9 cellular contexts compared by ENCODE assay signal in genomic region chr7:73606801-73607691, GRCh38. TPM values are rescaled to one million over a fixed set of nuclear protein-coding genes. Genes with fewer than 3 reads are reported as not detected.
DNase-seq lines count a peak whose midpoint lies in the region; ATAC-seq, FAIRE-seq and TF ChIP-seq lines count a peak whose summit lies in the region.
"Had no signal": no experiment of that assay in that cellular context is flagged by ENCODE, and none has a peak within 500 bp of the region (broad histone marks: within the 10 kb centered on the region; RNA-seq: fewer than 3 reads in every experiment).

No MANE protein-coding gene starts in this region.

- no peak for ATAC-seq in GM19023 (IDR thresholded peaks at IDR 0.05; ENCODE audit: unreplicated experiment)
- no peak for ATAC-seq in GM19351 (IDR thresholded peaks at IDR 0.05; ENCODE audit: unreplicated experiment)

- no peak for FAIRE-seq in astrocyte (lab: Jason Lieb, UNC)

- no peak overlapping the region for H3K27ac Mint-ChIP-seq in T-helper 2 cell treated with Interferon-gamma antibody and Interleukin-4, amounts not matched to agents 5 μg/mL and 100 μg/mL, for 36 hours
- H3K27ac Mint-ChIP-seq in astrocyte (ENCODE audit: unreplicated experiment), result no peak overlapping the region

- H3K4me1 ChIP-seq in astrocyte (ENCODE audit: insufficient read depth, low read length) (no peaks in the 10 kb centered on the region), iPS-15b (ENCODE audit: control insufficient read depth, insufficient read depth, low read length) (no peaks in the 10 kb centered on the region)

- H3K79me2 ChIP-seq in astrocyte (ENCODE audit: insufficient read depth, low read length), result no peaks in the 10 kb centered on the region

- no peaks in the 10 kb centered on the region for H3K27me3 ChIP-seq in astrocyte (ENCODE audit: insufficient read depth, low read length)
- no peaks in the 10 kb centered on the region for H3K27me3 ChIP-seq in iPS-15b (ENCODE audit: control insufficient read depth, insufficient read depth, low read length)

- no peaks in the 10 kb centered on the region for H3K36me3 ChIP-seq in astrocyte (ENCODE audit: insufficient read depth, low read length)
- H3K36me3 ChIP-seq in iPS-15b (ENCODE audit: control insufficient read depth, insufficient read depth, low read length), result peaks cover 2% of the 10 kb centered on the region

- no peaks in the 10 kb centered on the region for H3K9me3 Mint-ChIP-seq in T-helper 2 cell treated with Interferon-gamma antibody and Interleukin-4, amounts not matched to agents 5 μg/mL and 100 μg/mL, for 36 hours
- H3K9me3 Mint-ChIP-seq in astrocyte (ENCODE audit: unreplicated experiment), result peaks cover 2% of the 10 kb centered on the region

- H3K4me3 Mint-ChIP-seq in T-helper 2 cell treated with Interferon-gamma antibody and Interleukin-4, amounts not matched to agents 5 μg/mL and 100 μg/mL, for 36 hours, result no peak overlapping the region
- no peak overlapping the region for H3K4me3 Mint-ChIP-seq in astrocyte (ENCODE audit: unreplicated experiment)

- DNase-seq in Caki2 (ENCODE audit: low read depth), result peak; percentile 44
- peak; percentile 74 for DNase-seq in HuH-7.5 (ENCODE audit: low spot score)
- DNase-seq in T-helper 2 cell treated with Interferon-gamma antibody and Interleukin-4, amounts not matched to agents 5 μg/mL and 100 μg/mL, for 36 hours (ENCODE audit: low spot score), result peak; percentile 37
- no peak for DNase-seq in astrocyte (ENCODE audit: low read depth)
- peak; percentile 29 to 58 for DNase-seq in stimulated activated CD4-positive, alpha-beta T cell treated with anti-CD3 and anti-CD28 coated beads, Interleukin-1b, Interleukin-23, amount 100 ng/mL, for 1 hour (ENCODE audit: low read depth in 2 of 2)

- H3K36me3 Mint-ChIP-seq in T-helper 2 cell treated with Interferon-gamma antibody and Interleukin-4, amounts not matched to agents 5 μg/mL and 100 μg/mL, for 36 hours (ENCODE audit: low read depth), result no peaks in the 10 kb centered on the region
- no peaks in the 10 kb centered on the region for H3K36me3 Mint-ChIP-seq in astrocyte (ENCODE audit: low read depth, unreplicated experiment)

- H3K9ac ChIP-seq in astrocyte (ENCODE audit: low read length), result no peak overlapping the region
- H3K9ac ChIP-seq in iPS-15b (ENCODE audit: low read depth, low read length), result no peak overlapping the region

- TF ChIP-seq CTCF in astrocyte (IDR thresholded peaks at IDR 0.05; ENCODE audit: insufficient read depth, low read depth, low read length), result peak; percentile 62

- peak overlapping the region; percentile 45 for H2AFZ ChIP-seq in astrocyte (ENCODE audit: low read depth, low read length)

- H3K4me1 Mint-ChIP-seq in T-helper 2 cell treated with Interferon-gamma antibody and Interleukin-4, amounts not matched to agents 5 μg/mL and 100 μg/mL, for 36 hours (ENCODE audit: low read depth), result no peaks in the 10 kb centered on the region
- no peaks in the 10 kb centered on the region for H3K4me1 Mint-ChIP-seq in astrocyte (ENCODE audit: low read depth, unreplicated experiment)

- H3K4me3 ChIP-seq in astrocyte (ENCODE audit: insufficient read depth, low read depth, low read length), result no peak overlapping the region
- peak overlapping the region; percentile 43 for H3K4me3 ChIP-seq in iPS-15b (ENCODE audit: low read depth, low read length)
- H3K4me3 ChIP-seq: SK-N-MC had no signal

- no peaks in the 10 kb centered on the region for H4K20me1 ChIP-seq in astrocyte (ENCODE audit: insufficient read depth, low read length)

- H3K27ac ChIP-seq in astrocyte (ENCODE audit: low read depth, low read length), result no peak overlapping the region
- H3K27ac ChIP-seq: SK-N-MC had no signal

- H3K4me2 ChIP-seq in astrocyte (ENCODE audit: low read length), result peak overlapping the region; percentile 72

- peaks cover 11% of the 10 kb centered on the region for H3K27me3 Mint-ChIP-seq in T-helper 2 cell treated with Interferon-gamma antibody and Interleukin-4, amounts not matched to agents 5 μg/mL and 100 μg/mL, for 36 hours (ENCODE audit: low read depth)
- peaks cover 14% of the 10 kb centered on the region for H3K27me3 Mint-ChIP-seq in astrocyte (ENCODE audit: low read depth, unreplicated experiment)

- in situ Hi-C loops in Caki2 (cut with HindIII; ENCODE audit: low pct_unique_long_range_greater_than_20kb, low sequenced_read_pairs), result no loop called here

- H3K9me3 ChIP-seq in astrocyte (ENCODE audit: insufficient read depth, low read depth, low read length), result no peaks in the 10 kb centered on the region
- no peaks in the 10 kb centered on the region for H3K9me3 ChIP-seq in iPS-15b (ENCODE audit: control insufficient read depth, insufficient read depth, low read length)

RNA-seq across cellular contexts. Expression of gene MLXIPL, which starts 17.3 kb away (rescaled TPM):
- not detected in 2 replicates for total RNA-seq in Caki2 (2014; rRNA removed; shearing (Covaris generic); ENCODE audit: low replicate concordance)
- 0.41 TPM in 1 of 2 replicates, not detected in the other for total RNA-seq in astrocyte

RNA-seq across cellular contexts. Expression of gene TBL2, which starts 28.7 kb away (rescaled TPM):
- total RNA-seq in Caki2 (2014; rRNA removed; shearing (Covaris generic); ENCODE audit: low replicate concordance), result 88.6 and 128 TPM in 2 replicates
- total RNA-seq in astrocyte, result 54.8 and 58.6 TPM in 2 replicates

RNA-seq across cellular contexts. Expression of gene BCL7B, which starts 49.6 kb away (rescaled TPM):
- 53.8 and 61.7 TPM in 2 replicates for total RNA-seq in Caki2 (2014; rRNA removed; shearing (Covaris generic); ENCODE audit: low replicate concordance)
- 27.6 and 30.1 TPM in 2 replicates for total RNA-seq in astrocyte
